17 cellular contexts compared by ENCODE assay signal in genomic region chr11:112761911-112762685, GRCh38.
DNase-seq lines count a peak whose midpoint lies in the region; ATAC-seq and TF ChIP-seq lines count a peak whose summit lies in the region.
"Had no signal": no experiment of that assay in that cellular context is flagged by ENCODE, and none has a peak within 500 bp of the region (broad histone marks: within the 10 kb centered on the region; RNA-seq: fewer than 3 reads in every experiment).

No MANE protein-coding gene starts in this region.

- no peaks in the 10 kb centered on the region for H3K4me1 Mint-ChIP-seq in activated naive CD4-positive, alpha-beta T cell treated with anti-CD3 and anti-CD28 coated beads, Interleukin-2, amount 10 ng/mL, durations not matched to agents 7 days and 5 days
- H3K4me1 Mint-ChIP-seq: CD14-positive monocyte had no signal

- ATAC-seq in Right ventricle myocardium superior (ENCODE audit: poor library complexity) (peak; percentile 69), GM18868 (IDR thresholded peaks at IDR 0.05; ENCODE audit: unreplicated experiment) (no peak)
- ATAC-seq: Panc1 had no signal

- H3K36me3 Mint-ChIP-seq in activated naive CD4-positive, alpha-beta T cell treated with anti-CD3 and anti-CD28 coated beads, Interleukin-2, amount 10 ng/mL, durations not matched to agents 7 days and 5 days = no peaks in the 10 kb centered on the region
- H3K36me3 Mint-ChIP-seq: CD14-positive monocyte had no signal

- H3K9ac ChIP-seq in adipocyte (ENCODE audit: low read length) = no peak overlapping the region

- H3K4me1 ChIP-seq in right atrium auricular region (peaks cover 0 to 10% of the 10 kb centered on the region in 2 donors), adipocyte (ENCODE audit: control insufficient read depth, insufficient read depth, low read length) (peaks cover 26% of the 10 kb centered on the region), left ventricle myocardium inferior (peaks cover 40% of the 10 kb centered on the region)
- H3K4me1 ChIP-seq: HAP-1 had no signal

- H3K9me3 Mint-ChIP-seq in activated naive CD4-positive, alpha-beta T cell treated with anti-CD3 and anti-CD28 coated beads, Interleukin-2, amount 10 ng/mL, durations not matched to agents 7 days and 5 days = no peaks in the 10 kb centered on the region

- DNase-seq in Right ventricle myocardium superior = no peak
- DNase-seq in right atrium auricular region (ENCODE audit: low spot score) = no peak
- DNase-seq in adipocyte (ENCODE audit: low read depth) = no peak
- no peak for DNase-seq in left ventricle myocardium inferior
- no peak for DNase-seq in activated CD4-positive, alpha-beta T cell treated with anti-CD3 and anti-CD28 coated beads for 48 hours
- no peak for DNase-seq in germinal center (ENCODE audit: low spot score)
- DNase-seq in activated naive CD4-positive, alpha-beta T cell treated with anti-CD3 and anti-CD28 coated beads, Interleukin-2, amount 10 ng/mL, durations not matched to agents 7 days and 5 days = no peak
- DNase-seq: 8988T, GDM1, KG1, MV-4-11, NCI-H2107, NCI-H524 had no signal

- H3K36me3 ChIP-seq in right atrium auricular region (no peaks in the 10 kb centered on the region), adipocyte (ENCODE audit: control insufficient read depth, insufficient read depth, low read length, severe bottlenecking) (no peaks in the 10 kb centered on the region), left ventricle myocardium inferior (no peaks in the 10 kb centered on the region)
- H3K36me3 ChIP-seq: HAP-1 had no signal

- intact Hi-C loops in Right ventricle myocardium superior (cut with DNase I) (no loop called here), left ventricle myocardium inferior (cut with micrococcal nuclease) (no loop called here)

- H3K4me3 Mint-ChIP-seq in activated naive CD4-positive, alpha-beta T cell treated with anti-CD3 and anti-CD28 coated beads, Interleukin-2, amount 10 ng/mL, durations not matched to agents 7 days and 5 days = no peak overlapping the region
- H3K4me3 Mint-ChIP-seq: CD14-positive monocyte had no signal

- TF ChIP-seq CTCF in right atrium auricular region (IDR thresholded peaks at IDR 0.05) (no peak), left ventricle myocardium inferior (IDR thresholded peaks at IDR 0.05; ENCODE audit: borderline replicate concordance) (no peak)

- H3K27me3 Mint-ChIP-seq in activated naive CD4-positive, alpha-beta T cell treated with anti-CD3 and anti-CD28 coated beads, Interleukin-2, amount 10 ng/mL, durations not matched to agents 7 days and 5 days = no peaks in the 10 kb centered on the region

- no peak overlapping the region for H3K27ac ChIP-seq in right atrium auricular region
- H3K27ac ChIP-seq in left ventricle myocardium inferior (replicated peaks) = peak overlapping the region; percentile 51

- CTCF ChIA-PET in activated naive CD4-positive, alpha-beta T cell treated with anti-CD3 and anti-CD28 coated beads, Interleukin-2, amount 10 ng/mL, durations not matched to agents 7 days and 5 days (lab: Charles Lee) = interaction anchor here (1.4 kb wide), 1 partner anchor 174 kb away, joined by 3 read pairs; no protein-coding TSS in a partner anchor

- H3K27ac Mint-ChIP-seq in activated naive CD4-positive, alpha-beta T cell treated with anti-CD3 and anti-CD28 coated beads, Interleukin-2, amount 10 ng/mL, durations not matched to agents 7 days and 5 days = no peak overlapping the region

- no peaks in the 10 kb centered on the region for H3K27me3 ChIP-seq in right atrium auricular region
- H3K27me3 ChIP-seq in adipocyte (replicated peaks; ENCODE audit: control insufficient read depth, insufficient read depth, low read length) = no peaks in the 10 kb centered on the region
- no peaks in the 10 kb centered on the region for H3K27me3 ChIP-seq in left ventricle myocardium inferior (ENCODE audit: low read depth)

- H3K4me3 ChIP-seq in right atrium auricular region (no peak overlapping the region), adipocyte (ENCODE audit: low read length) (peak overlapping the region; percentile 22), left ventricle myocardium inferior (no peak overlapping the region)
- H3K4me3 ChIP-seq: HAP-1 had no signal

- H3K9me3 ChIP-seq in right atrium auricular region (no peaks in the 10 kb centered on the region), adipocyte (ENCODE audit: control insufficient read depth, low read length) (no peaks in the 10 kb centered on the region), left ventricle myocardium inferior (replicated peaks) (no peaks in the 10 kb centered on the region)
- H3K9me3 ChIP-seq: HAP-1 had no signal
